Comparison of ENCODE assay signal across 22 cellular contexts in genomic region chr7:127986581-127987461, GRCh38. TPM values are rescaled to one million over a fixed set of nuclear protein-coding genes. Genes with fewer than 3 reads are reported as not detected.
DNase-seq lines count a peak whose midpoint lies in the region; ATAC-seq and TF ChIP-seq lines count a peak whose summit lies in the region.
"Had no signal": no experiment of that assay in that cellular context is flagged by ENCODE, and none has a peak within 500 bp of the region (broad histone marks: within the 10 kb centered on the region; RNA-seq: fewer than 3 reads in every experiment).

No MANE protein-coding gene starts in this region.

- H3K27ac ChIP-seq in right atrium auricular region, result peak overlapping the region in 1 of 2 donors; percentile 45
- H3K27ac ChIP-seq: epithelial cell of prostate, left lung had no signal

- ATAC-seq in Right ventricle myocardium inferior (peak; percentile 84), left lobe of liver (peak; percentile 22), GM19324 (IDR thresholded peaks at IDR 0.05; ENCODE audit: low FRiP score, unreplicated experiment) (no peak)
- ATAC-seq: left lung had no signal

- TF ChIP-seq CTCF in right atrium auricular region (IDR thresholded peaks at IDR 0.05), result no peak

- DNase-seq in Right ventricle myocardium inferior (ENCODE audit: missing footprints) (no peak), right atrium auricular region (ENCODE audit: low spot score) (no peak), erythroblast (lab: John Stamatoyannopoulos, UW) (peak; percentile 83 to 95), left lobe of liver (ENCODE audit: low spot score) (no peak), MV-4-11 (lab: John Stamatoyannopoulos, UW) (no peak), iPS-NIHi7 (ENCODE audit: extremely low spot score) (no peak), GOT3 (lab: John Stamatoyannopoulos, UW) (no peak)
- DNase-seq: activated CD4-positive, alpha-beta T cell treated with anti-CD3 and anti-CD28 coated beads, Interleukin-2, amount 10 ng/mL, durations not matched to agents 7 days and 5 days; activated effector memory CD4-positive, alpha-beta T cell treated with Interleukin-2 at 50 U/mL for 16 hours; BE2C; COR-L47; dermis blood vessel endothelial cell; EL; HCEC 1CT; left lung; NCI-H1105 treated with DMSO at 0.1 percent for 48 hours; NCI-H69; SHP77; SW 1271 had no signal

- TF ChIP-seq POLR2A in erythroblast (IDR thresholded peaks at IDR 0.05; ENCODE audit: low read length), result peak; percentile 33

- H3K9me3 ChIP-seq in right atrium auricular region, result no peaks in the 10 kb centered on the region
- H3K9me3 ChIP-seq: BE2C, left lung had no signal

- H3K4me1 ChIP-seq in right atrium auricular region, result peaks cover 0 to 28% of the 10 kb centered on the region in 2 donors

- intact Hi-C loops in Right ventricle myocardium inferior (cut with DNase I), result no loop called here

- no peaks in the 10 kb centered on the region for H3K36me3 ChIP-seq in right atrium auricular region
- H3K36me3 ChIP-seq: BE2C had no signal

- H3K27me3 ChIP-seq in right atrium auricular region, result no peaks in the 10 kb centered on the region
- H3K27me3 ChIP-seq: BE2C, left lung had no signal

- H3K4me3 ChIP-seq in right atrium auricular region, result no peak overlapping the region
- H3K4me3 ChIP-seq: left lung had no signal

RNA-seq across cellular contexts. Expression of gene LRRC4, which starts 44.4 kb away (rescaled TPM):
- total RNA-seq in Right ventricle myocardium inferior, result 2.4 TPM
- 1 to 10 TPM; 2.9 to 7.2 TPM for total RNA-seq in right atrium auricular region
- total RNA-seq in left lobe of liver, result 2.8 TPM
- total RNA-seq: activated CD4-positive, alpha-beta T cell treated with anti-CD3 and anti-CD28 coated beads, Interleukin-2, amount 10 ng/mL, durations not matched to agents 7 days and 5 days; HT-29 had no signal

Comparison
In these comparisons a context has a peak if more than half of its experiments do, and no peak if none do; other contexts are left out.
1. DNase-seq: peak in erythroblast (2 of 2); none in Right ventricle myocardium inferior (single experiment), right atrium auricular region (single experiment), left lobe of liver (single experiment), MV-4-11 (single experiment), iPS-NIHi7 (single experiment) and GOT3 (single experiment).